Comparison of ENCODE assay signal across 36 cellular contexts in genomic region chr18:32779010-32779409, GRCh38. TPM values are rescaled to one million over a fixed set of nuclear protein-coding genes. Genes with fewer than 3 reads are reported as not detected.
"Had no signal": no experiment of that assay in that cellular context is flagged by ENCODE, and none has a peak within 500 bp of the region (broad histone marks: within the 10 kb centered on the region; RNA-seq: fewer than 3 reads in every experiment).

No MANE protein-coding gene starts in this region.

- FAIRE-seq: astrocyte, TTC549 had no signal

- H3K36me3 ChIP-seq: adrenal gland, brain microvascular endothelial cell, breast epithelium had no signal

- H3K9me3 Mint-ChIP-seq: activated CD4-positive, alpha-beta memory T cell treated with anti-CD3 and anti-CD28 coated beads, Interleukin-2, amount 10 ng/mL, durations not matched to agents 7 days and 5 days; activated CD4-positive, alpha-beta T cell treated with anti-CD3 and anti-CD28 coated beads, Interleukin-2, amount 10 ng/mL, durations not matched to agents 7 days and 5 days; activated naive CD4-positive, alpha-beta T cell treated with anti-CD3 and anti-CD28 coated beads for 36 hours; activated naive CD4-positive, alpha-beta T cell treated with anti-CD3 and anti-CD28 coated beads, Interleukin-2, amount 50 U/mL, for 72 hours; activated naive CD8-positive, alpha-beta T cell treated with anti-CD3 and anti-CD28 coated beads for 36 hours; activated T-cell treated with anti-CD3 and anti-CD28 coated beads, Interleukin-2, amount 50 U/mL, for 24 hours; activated T-helper 2 cell treated with anti-CD3 and anti-CD28 coated beads, Interferon-gamma antibody, Interleukin-2, Interleukin-4, amounts not matched to agents 10 μg/mL and 5 μg/mL and 100 μg/mL, durations not matched to agents 14 hours and 24 hours and 36 hours; T-helper 1 cell treated with Interleukin-12 subunit alpha and Interleukin-12 subunit beta and Interleukin-4 antibody, amounts not matched to agents 30 μg/mL and 1 μg/mL, for 36 hours; T-helper 2 cell treated with Interferon-gamma antibody and Interleukin-4, amounts not matched to agents 5 μg/mL and 100 μg/mL, for 36 hours had no signal

- H3K4me1 ChIP-seq: adrenal gland, body of pancreas, breast epithelium had no signal

- H3K36me3 Mint-ChIP-seq: activated CD8-positive, alpha-beta memory T cell treated with anti-CD3 and anti-CD28 coated beads, Interleukin-2, amount 10 ng/mL, durations not matched to agents 7 days and 5 days; activated naive CD8-positive, alpha-beta T cell treated with anti-CD3 and anti-CD28 coated beads for 36 hours had no signal

- H3K4me3 ChIP-seq: adrenal gland, body of pancreas, breast epithelium had no signal

- DNase-seq: activated CD4-positive, alpha-beta memory T cell treated with anti-CD3 and anti-CD28 coated beads, Interleukin-2, amount 10 ng/mL, durations not matched to agents 7 days and 5 days; activated CD4-positive, alpha-beta T cell treated with anti-CD3 and anti-CD28 coated beads for 1 hour; activated CD4-positive, alpha-beta T cell treated with anti-CD3 and anti-CD28 coated beads for 36 hours; activated CD4-positive, alpha-beta T cell treated with anti-CD3 and anti-CD28 coated beads for 48 hours; activated CD4-positive, alpha-beta T cell treated with anti-CD3 and anti-CD28 coated beads, Interleukin-2, amount 10 ng/mL, durations not matched to agents 7 days and 5 days; activated CD4-positive, alpha-beta T cell treated with anti-CD3 and anti-CD28 coated beads, Interleukin-2, amount 50 U/mL, for 48 hours; activated CD4-positive, CD25-positive, alpha-beta regulatory T cell; activated CD8-positive, alpha-beta memory T cell treated with anti-CD3 and anti-CD28 coated beads for 24 hours; activated CD8-positive, alpha-beta memory T cell treated with anti-CD3 and anti-CD28 coated beads, Interleukin-2, amount 10 ng/mL, durations not matched to agents 7 days and 5 days; activated CD8-positive, alpha-beta memory T cell treated with anti-CD3 and anti-CD28 coated beads, Interleukin-2, amount 50 U/mL, for 48 hours; activated CD8-positive, alpha-beta T cell treated with anti-CD3 and anti-CD28 coated beads, Interleukin-2, amount 10 ng/mL, durations not matched to agents 7 days and 5 days; activated effector memory CD4-positive, alpha-beta T cell treated with Interleukin-2 at 50 U/mL for 16 hours; activated gamma-delta T cell treated with Interleukin-2 at 50 U/mL for 16 hours; activated naive CD4-positive, alpha-beta T cell; activated naive CD4-positive, alpha-beta T cell treated with anti-CD3 and anti-CD28 coated beads for 36 hours; activated naive CD4-positive, alpha-beta T cell treated with anti-CD3 and anti-CD28 coated beads, Interleukin-2, amount 50 U/mL, for 16 hours; activated naive CD8-positive, alpha-beta T cell treated with anti-CD3 and anti-CD28 coated beads for 36 hours; activated T-cell treated with anti-CD3 and anti-CD28 coated beads, Interleukin-2, amount 50 U/mL, for 24 hours; activated T-cell treated with anti-CD3 and anti-CD28 coated beads, Interleukin-2, amount 50 U/mL, for 48 hours; adrenal gland; amniotic stem cell; aorta; body of pancreas; brain microvascular endothelial cell; central memory CD4-positive, alpha-beta T cell; T-helper 2 cell; T-helper 9 cell had no signal

- ATAC-seq: activated CD4-positive, alpha-beta T cell treated with anti-CD3 and anti-CD28 coated beads for 36 hours; activated CD4-positive, CD25-positive, alpha-beta regulatory T cell treated with anti-CD3 and anti-CD28 coated beads, Interleukin-2, amount 50 U/mL, for 24 hours; activated CD8-positive, alpha-beta memory T cell treated with anti-CD3 and anti-CD28 coated beads, Interleukin-2, amount 10 ng/mL, durations not matched to agents 7 days and 5 days; activated CD8-positive, alpha-beta T cell treated with anti-CD3 and anti-CD28 coated beads, Interleukin-2, amount 10 ng/mL, durations not matched to agents 7 days and 5 days; activated naive CD4-positive, alpha-beta T cell treated with anti-CD3 and anti-CD28 coated beads, Interleukin-2, amount 50 U/mL, for 72 hours; body of pancreas had no signal

- H3K9me3 ChIP-seq: adrenal gland, body of pancreas, breast epithelium had no signal

- H3K27ac ChIP-seq: adrenal gland, body of pancreas, brain microvascular endothelial cell, breast epithelium, VCaP had no signal

- H3K27me3 ChIP-seq: adrenal gland, body of pancreas, brain microvascular endothelial cell, breast epithelium had no signal

- H3K4me1 Mint-ChIP-seq: activated CD4-positive, alpha-beta memory T cell treated with anti-CD3 and anti-CD28 coated beads, Interleukin-2, amount 10 ng/mL, durations not matched to agents 7 days and 5 days; activated CD4-positive, alpha-beta T cell treated with anti-CD3 and anti-CD28 coated beads for 36 hours; activated CD4-positive, alpha-beta T cell treated with anti-CD3 and anti-CD28 coated beads, Interleukin-2, amount 10 ng/mL, durations not matched to agents 7 days and 5 days; activated CD8-positive, alpha-beta memory T cell treated with anti-CD3 and anti-CD28 coated beads, Interleukin-2, amount 10 ng/mL, durations not matched to agents 7 days and 5 days; activated naive CD8-positive, alpha-beta T cell treated with anti-CD3 and anti-CD28 coated beads for 36 hours had no signal

- H3K4me3 Mint-ChIP-seq: activated CD4-positive, alpha-beta memory T cell treated with anti-CD3 and anti-CD28 coated beads, Interleukin-2, amount 10 ng/mL, durations not matched to agents 7 days and 5 days; activated CD4-positive, alpha-beta T cell treated with anti-CD3 and anti-CD28 coated beads for 36 hours; activated CD4-positive, alpha-beta T cell treated with anti-CD3 and anti-CD28 coated beads, Interleukin-2, amount 10 ng/mL, durations not matched to agents 7 days and 5 days; activated CD8-positive, alpha-beta memory T cell treated with anti-CD3 and anti-CD28 coated beads, Interleukin-2, amount 10 ng/mL, durations not matched to agents 7 days and 5 days; activated CD8-positive, alpha-beta T cell treated with anti-CD3 and anti-CD28 coated beads, Interleukin-2, amount 10 ng/mL, durations not matched to agents 7 days and 5 days; activated naive CD4-positive, alpha-beta T cell treated with anti-CD3 and anti-CD28 coated beads for 36 hours; activated naive CD8-positive, alpha-beta T cell treated with anti-CD3 and anti-CD28 coated beads for 36 hours; activated T-cell treated with anti-CD3 and anti-CD28 coated beads, Interleukin-2, amount 50 U/mL, for 24 hours; T-helper 1 cell treated with Interleukin-12 subunit alpha and Interleukin-12 subunit beta and Interleukin-4 antibody, amounts not matched to agents 30 μg/mL and 1 μg/mL, for 36 hours; T-helper 2 cell treated with Interferon-gamma antibody and Interleukin-4, amounts not matched to agents 5 μg/mL and 100 μg/mL, for 36 hours had no signal

- H3K27ac Mint-ChIP-seq: activated CD4-positive, alpha-beta memory T cell treated with anti-CD3 and anti-CD28 coated beads, Interleukin-2, amount 10 ng/mL, durations not matched to agents 7 days and 5 days; activated CD4-positive, alpha-beta T cell treated with anti-CD3 and anti-CD28 coated beads for 36 hours; activated CD4-positive, alpha-beta T cell treated with anti-CD3 and anti-CD28 coated beads, Interleukin-2, amount 10 ng/mL, durations not matched to agents 7 days and 5 days; activated CD8-positive, alpha-beta memory T cell treated with anti-CD3 and anti-CD28 coated beads, Interleukin-2, amount 10 ng/mL, durations not matched to agents 7 days and 5 days; activated CD8-positive, alpha-beta T cell treated with anti-CD3 and anti-CD28 coated beads, Interleukin-2, amount 10 ng/mL, durations not matched to agents 7 days and 5 days; activated naive CD4-positive, alpha-beta T cell treated with anti-CD3 and anti-CD28 coated beads for 36 hours; activated naive CD4-positive, alpha-beta T cell treated with anti-CD3 and anti-CD28 coated beads, Interleukin-2, amount 50 U/mL, for 72 hours; activated naive CD8-positive, alpha-beta T cell treated with anti-CD3 and anti-CD28 coated beads for 36 hours; activated T-cell treated with anti-CD3 and anti-CD28 coated beads, Interleukin-2, amount 50 U/mL, for 24 hours; activated T-helper 2 cell treated with anti-CD3 and anti-CD28 coated beads, Interferon-gamma antibody, Interleukin-2, Interleukin-4, amounts not matched to agents 10 μg/mL and 5 μg/mL and 100 μg/mL, durations not matched to agents 14 hours and 24 hours and 36 hours; T-helper 1 cell treated with Interleukin-12 subunit alpha and Interleukin-12 subunit beta and Interleukin-4 antibody, amounts not matched to agents 30 μg/mL and 1 μg/mL, for 36 hours; T-helper 2 cell treated with Interferon-gamma antibody and Interleukin-4, amounts not matched to agents 5 μg/mL and 100 μg/mL, for 36 hours had no signal

RNA-seq across cellular contexts. Expression of gene KLHL14, which starts 6.2 kb away (rescaled TPM):
- total RNA-seq: activated CD4-positive, alpha-beta memory T cell treated with anti-CD3 and anti-CD28 coated beads, Interleukin-2, amount 10 ng/mL, durations not matched to agents 7 days and 5 days; activated CD4-positive, alpha-beta T cell treated with anti-CD3 and anti-CD28 coated beads for 36 hours; activated CD4-positive, alpha-beta T cell treated with anti-CD3 and anti-CD28 coated beads, Interleukin-2, amount 10 ng/mL, durations not matched to agents 7 days and 5 days; activated CD8-positive, alpha-beta memory T cell treated with anti-CD3 and anti-CD28 coated beads, Interleukin-2, amount 10 ng/mL, durations not matched to agents 7 days and 5 days; activated CD8-positive, alpha-beta T cell treated with anti-CD3 and anti-CD28 coated beads, Interleukin-2, amount 10 ng/mL, durations not matched to agents 7 days and 5 days; activated naive CD4-positive, alpha-beta T cell treated with anti-CD3 and anti-CD28 coated beads for 36 hours; activated naive CD4-positive, alpha-beta T cell treated with anti-CD3 and anti-CD28 coated beads, Interleukin-2, amount 50 U/mL, for 72 hours; activated T-helper 2 cell treated with anti-CD3 and anti-CD28 coated beads, Interferon-gamma antibody, Interleukin-2, Interleukin-4, amounts not matched to agents 10 μg/mL and 5 μg/mL and 100 μg/mL, durations not matched to agents 14 hours and 24 hours and 36 hours; body of pancreas had no signal
- polyA plus RNA-seq: aorta had no signal
